In genomic region chr1:173476664-173477285, GRCh38 we compare ENCODE assay signal across 1 cellular context.
TF ChIP-seq lines count a peak whose summit lies in the region.

No MANE protein-coding gene starts in this region.

TF ChIP-seq in HEK293, 187 proteins besides CTCF, POLR2A, EP300 and RAD21 (continued from another document):
- TF ChIP-seq ZNF280D (tag by site-specific recombination; IDR thresholded peaks at IDR 0.05) (no peak), ZIC2 (tag by site-specific recombination; IDR thresholded peaks at IDR 0.05) (peak; percentile 98), ZNF239 (tag by site-specific recombination; IDR thresholded peaks at IDR 0.05) (no peak), KLF16 (tag by site-specific recombination; IDR thresholded peaks at IDR 0.05) (no peak; the same call in 1 of the 2 replicates), ZNF341 (tag by site-specific recombination; IDR thresholded peaks at IDR 0.05; ENCODE audit: low read depth) (no peak)
TF ChIP-seq in HEK293: peak in this region for 25.
